In the genomic region with DNA sequence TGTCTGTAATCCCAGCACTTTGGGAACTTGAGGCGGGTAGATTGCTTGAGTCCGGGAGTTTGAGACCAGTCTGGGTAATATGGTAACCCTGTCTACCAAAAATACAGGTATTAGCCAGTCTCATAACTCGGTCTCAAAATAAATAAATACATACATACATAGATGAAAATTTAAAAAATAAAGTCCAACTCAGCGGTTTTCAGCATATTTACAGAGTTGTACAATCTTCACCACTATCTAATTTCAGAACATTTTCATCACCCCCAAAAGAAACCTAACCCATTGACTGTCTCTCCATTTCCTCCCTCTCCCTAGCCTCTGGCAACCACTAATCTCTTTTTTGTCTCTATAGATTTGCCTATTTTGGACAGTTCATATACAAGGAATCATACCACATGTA, we compare ENCODE assay signal across 26 cellular contexts. TPM values are rescaled to one million over a fixed set of nuclear protein-coding genes. Genes with fewer than 3 reads are reported as not detected.
"Had no signal": no experiment of that assay in that cellular context is flagged by ENCODE, and none has a peak within 500 bp of the region (broad histone marks: within the 10 kb centered on the region; RNA-seq: fewer than 3 reads in every experiment).

No MANE protein-coding gene starts in this region.

- FAIRE-seq: HepG2, RCC 7860 had no signal

- H3K4me3 ChIP-seq: PC-9, SJSA1, SK-N-MC had no signal

- H2AFZ ChIP-seq: PC-9 had no signal

- H3K4me2 ChIP-seq: KMS-11, PC-9 had no signal

- H3K9ac ChIP-seq: KMS-11 had no signal

- H3K4me1 ChIP-seq: SJSA1 had no signal

- ATAC-seq: HepG2 had no signal

- H3K9me3 ChIP-seq: SJSA1 had no signal

- H3K27ac ChIP-seq: KMS-11, PC-9, SJSA1, SK-N-MC had no signal

- DNase-seq: IMR-90, Kasumi-1, MM.1S, NCI-H1092 treated with DMSO at 0.1 percent for 48 hours, NCI-H1436, NCI-H187, NCI-H2029, NCI-H2081 treated with DMSO at 0.1 percent for 48 hours, NCI-H2171, NCI-H226, NCI-H446, NCI-H510A, NCI-H524 treated with DMSO at 0.1 percent for 48 hours, NCI-H69, NCI-H774, PC-9, Right ventricle myocardium superior, RPMI8226, SIG-M5 had no signal

- H3K27me3 ChIP-seq: SJSA1 had no signal

RNA-seq across cellular contexts. Expression of a gene that starts 28.2 kb away (rescaled TPM):
- total RNA-seq: HepG2 had no signal

RNA-seq across cellular contexts. Expression of a gene that starts 45.6 kb away (rescaled TPM):
- total RNA-seq: HepG2, HT1080, IMR-90, M059J, PC-9, Right ventricle myocardium superior, SJSA1 had no signal
- polyA plus RNA-seq: IMR-90 had no signal
